ENCODE assay signal across 1 cellular context in genomic region chr4:78693777-78694456, GRCh38.
TF ChIP-seq lines count a peak whose summit lies in the region.

No MANE protein-coding gene starts in this region.

TF ChIP-seq in K562, 482 proteins besides CTCF, POLR2A, EP300 and RAD21 (continued from another document):
- TF ChIP-seq ZKSCAN8 (CRISPR knock-in tag; IDR thresholded peaks at IDR 0.05) (peak; percentile 84), ARID1B (IDR thresholded peaks at IDR 0.05) (peak; percentile 90), MGA (IDR thresholded peaks at IDR 0.05) (no peak), GTF2B (IDR thresholded peaks at IDR 0.05; ENCODE audit: extremely low read depth, insufficient read length) (no peak), ETV5 (CRISPR knock-in tag; IDR thresholded peaks at IDR 0.05; ENCODE audit: low read depth) (no peak), TCF15 (CRISPR knock-in tag; IDR thresholded peaks at IDR 0.05) (peak; percentile 95), ZNF23 (CRISPR knock-in tag; IDR thresholded peaks at IDR 0.05) (peak; percentile 95), TSHZ1 (CRISPR knock-in tag; IDR thresholded peaks at IDR 0.05) (peak; percentile 96), ZNF134 (CRISPR knock-in tag; conservative IDR thresholded peaks at IDR 0.05) (peak; percentile 86), ZNF589 (CRISPR knock-in tag; IDR thresholded peaks at IDR 0.05; ENCODE audit: low read depth) (peak; percentile 99), CCAR2 (IDR thresholded peaks at IDR 0.05; ENCODE audit: low read depth, low read length) (no peak), ZNF384 (IDR thresholded peaks at IDR 0.05; ENCODE audit: low read depth, low read length) (peak; percentile 94), BRD4 (IDR thresholded peaks at IDR 0.05) (no peak), KLF1 (tag; IDR thresholded peaks at IDR 0.05) (no peak), EP400 (IDR thresholded peaks at IDR 0.05) (no peak; the same call in 1 of the 2 replicates), TAF7 (tag; IDR thresholded peaks at IDR 0.05) (peak; percentile 68), NR3C1 (CRISPR knock-in tag; IDR thresholded peaks at IDR 0.05) (no peak), ARNT (IDR thresholded peaks at IDR 0.05) (peak in 1 of 2 experiments; percentile 57; a peak in 1 of 4 replicates), ETV6 (IDR thresholded peaks at IDR 0.05; ENCODE audit: borderline replicate concordance in 1 of 2, low read depth in 2 of 2, low read length in 1 of 2) (0 out of 4 replicates have a peak, but pooled peaks of 1 of the 2 experiments have one; percentile 21), ETV6 (CRISPR knock-in tag; IDR thresholded peaks at IDR 0.05; ENCODE audit: borderline replicate concordance) (no peak), XRCC3 (IDR thresholded peaks at IDR 0.05) (no peak), PHTF2 (CRISPR knock-in tag; IDR thresholded peaks at IDR 0.05) (peak; percentile 92), POLR2H (tag; IDR thresholded peaks at IDR 0.05; ENCODE audit: low read depth) (peak; percentile 84), ZNF561 (CRISPR knock-in tag; conservative IDR thresholded peaks at IDR 0.05) (peak; percentile 91), SIN3A (IDR thresholded peaks at IDR 0.05; ENCODE audit: borderline replicate concordance in 2 of 2, control insufficient read depth in 1 of 2, low read depth in 2 of 2, low read length in 2 of 2) (no peak), CREBBP (IDR thresholded peaks at IDR 0.05; ENCODE audit: low read depth, low read length) (no peak), L3MBTL2 (IDR thresholded peaks at IDR 0.05) (no peak), ZNF518B (CRISPR knock-in tag; IDR thresholded peaks at IDR 0.05) (no peak)
TF ChIP-seq in K562: peak in this region for 202.
